9 cellular contexts compared by ENCODE assay signal in the genomic region with DNA sequence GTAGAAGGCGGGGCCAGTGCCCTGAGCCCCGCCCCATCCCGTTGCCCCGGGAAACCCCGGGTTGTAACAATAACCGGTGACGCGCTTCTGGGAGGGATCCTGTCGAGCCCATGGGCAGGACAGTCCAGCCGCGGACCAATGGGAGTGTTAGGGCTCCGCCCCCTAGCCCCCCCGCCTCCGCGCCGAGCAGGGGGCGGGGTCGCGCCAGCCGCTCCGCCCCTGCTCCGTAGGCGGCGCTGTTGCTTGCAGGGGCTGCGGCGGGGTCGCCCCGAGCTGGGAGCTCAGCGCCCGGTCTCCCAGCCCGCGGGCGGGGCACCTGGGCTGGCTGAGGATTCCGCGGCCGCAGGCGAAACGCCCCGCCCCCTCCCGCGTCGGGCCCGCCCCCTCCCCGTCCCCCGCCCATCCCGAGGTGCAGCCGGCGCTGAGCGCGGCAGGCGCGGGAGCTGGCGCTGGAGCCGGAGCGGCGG. TPM values are rescaled to one million over a fixed set of nuclear protein-coding genes. Genes with fewer than 3 reads are reported as not detected.
DNase-seq lines count a peak whose midpoint lies in the region; ATAC-seq lines count a peak whose summit lies in the region.
"Had no signal": no experiment of that assay in that cellular context is flagged by ENCODE, and none has a peak within 500 bp of the region (broad histone marks: within the 10 kb centered on the region; RNA-seq: fewer than 3 reads in every experiment).

A gene (plus strand): TSS at position 407 of the 467 bp plus-strand sequence.

- H3K4me3 Mint-ChIP-seq in dendritic cell treated with granulocyte-macrophage colony-stimulating factor and Interleukin-4, amounts not matched to agents 40 ng/mL and 50 ng/mL, for 4 days = peak within 1 kb of the TSS; percentile 51

- H3K9me3 Mint-ChIP-seq in dendritic cell treated with granulocyte-macrophage colony-stimulating factor and Interleukin-4, amounts not matched to agents 40 ng/mL and 50 ng/mL, for 4 days = no peaks in the 10 kb centered on the region

- peaks cover 75% of the 10 kb centered on the region for H3K27me3 Mint-ChIP-seq in dendritic cell treated with granulocyte-macrophage colony-stimulating factor and Interleukin-4, amounts not matched to agents 40 ng/mL and 50 ng/mL, for 4 days

- H3K27ac Mint-ChIP-seq in dendritic cell treated with granulocyte-macrophage colony-stimulating factor and Interleukin-4, amounts not matched to agents 40 ng/mL and 50 ng/mL, for 4 days = peak within 1 kb of the TSS; percentile 34

- intact Hi-C loops in dendritic cell treated with granulocyte-macrophage colony-stimulating factor and Interleukin-4, amounts not matched to agents 40 ng/mL and 50 ng/mL, for 4 days (cut with micrococcal nuclease) = no loop called here

- DNase-seq in Ammon's horn (ENCODE audit: low spot score) (peak; percentile 99), NCI-H524 treated with DMSO at 0.1 percent for 48 hours (lab: John Stamatoyannopoulos, UW) (peak; percentile 81), left lobe of liver (ENCODE audit: low spot score) (peak; percentile 99)
- DNase-seq in activated CD4-positive, alpha-beta T cell treated with anti-CD3 and anti-CD28 coated beads, Interleukin-2, amount 50 U/mL, for 1 hour = peak; percentile 93
- DNase-seq in stimulated activated CD4-positive, alpha-beta T cell treated with anti-CD3 and anti-CD28 coated beads, Interleukin-2, amount 100 ng/mL, for 24 hours = peak; percentile 93

- no peaks in the 10 kb centered on the region for H3K36me3 Mint-ChIP-seq in dendritic cell treated with granulocyte-macrophage colony-stimulating factor and Interleukin-4, amounts not matched to agents 40 ng/mL and 50 ng/mL, for 4 days (ENCODE audit: low read depth)

- ATAC-seq in GM19328 (IDR thresholded peaks at IDR 0.05; ENCODE audit: unreplicated experiment) (peak; percentile 89), HG03469 (IDR thresholded peaks at IDR 0.05; ENCODE audit: unreplicated experiment) (peak; percentile 85), left lobe of liver (peak; percentile 92)

- peaks cover 25% of the 10 kb centered on the region for H3K4me1 Mint-ChIP-seq in dendritic cell treated with granulocyte-macrophage colony-stimulating factor and Interleukin-4, amounts not matched to agents 40 ng/mL and 50 ng/mL, for 4 days (ENCODE audit: low read depth)

RNA-seq across cellular contexts. Expression of the gene that starts here (rescaled TPM):
- total RNA-seq in left lobe of liver = 0.38 TPM
- total RNA-seq: T-helper 1 cell treated with Interleukin-12 subunit alpha and Interleukin-12 subunit beta and Interleukin-4 antibody, amounts not matched to agents 30 ng/mL and 1 ng/mL, for 36 hours had no signal

Comparison
In these comparisons a context has a peak if more than half of its experiments do, and no peak if none do; other contexts are left out.
1. Peak in every context shown above with its lines: DNase-seq and ATAC-seq.
2. Peak in DNase-seq and ATAC-seq in left lobe of liver; RNA of the gene not detected or under 1 TPM.